ENCODE assay signal across 8 cellular contexts in genomic region chr6:158803733-158804143, GRCh38. TPM values are rescaled to one million over a fixed set of nuclear protein-coding genes. Genes with fewer than 3 reads are reported as not detected.
A peak's percentile ranks its signal among the peaks of the same experiment; 100 is the strongest.
DNase-seq lines count a peak whose midpoint lies in the region; ATAC-seq and TF ChIP-seq lines count a peak whose summit lies in the region.

No MANE protein-coding gene starts in this region.

- no peaks in the 10 kb centered on the region for H3K9me3 Mint-ChIP-seq in activated T-helper 17 cell treated with anti-CD3 and anti-CD28 coated beads, Interleukin-2, amount 50 U/mL, for 72 hours

- DNase-seq in GM20000 (ENCODE audit: low spot score): peak; percentile 53
- peak; percentile 83 for DNase-seq in Jurkat, Clone E6-1 (ENCODE audit: low read depth, low spot score)
- DNase-seq in kidney tubule cell (ENCODE audit: low spot score): peak; percentile 53
- no peak for DNase-seq in RWPE1 (ENCODE audit: low spot score)
- DNase-seq in posterior vena cava (ENCODE audit: low spot score): no peak
- DNase-seq in nucleus accumbens (lab: John Stamatoyannopoulos, UW): no peak

- intact Hi-C loops in posterior vena cava (cut with DNase I): no loop called here

- H3K4me1 Mint-ChIP-seq in activated T-helper 17 cell treated with anti-CD3 and anti-CD28 coated beads, Interleukin-2, amount 50 U/mL, for 72 hours: peaks cover 68% of the 10 kb centered on the region

- peak overlapping the region; percentile 76 for H3K27ac Mint-ChIP-seq in activated T-helper 17 cell treated with anti-CD3 and anti-CD28 coated beads, Interleukin-2, amount 50 U/mL, for 72 hours

- TF ChIP-seq CTCF in GM20000 (IDR thresholded peaks at IDR 0.05; ENCODE audit: extremely low read depth, missing control alignments) (no peak), RWPE1 (conservative IDR thresholded peaks at IDR 0.05; ENCODE audit: low read depth) (no peak)

- H3K27ac ChIP-seq in RWPE1: no peak overlapping the region

- H3K27me3 Mint-ChIP-seq in activated T-helper 17 cell treated with anti-CD3 and anti-CD28 coated beads, Interleukin-2, amount 50 U/mL, for 72 hours: no peaks in the 10 kb centered on the region

- CTCF ChIA-PET in RWPE1 (lab: Yijun Ruan, JAX): interaction anchor here (0.6 to 1.0 kb wide), 2 partner anchors 11 to 205 kb away, joined by 3 to 4 read pairs; no protein-coding TSS in a partner anchor

- H3K4me3 ChIP-seq in GM08714 (ENCODE audit: low read length): peak overlapping the region; percentile 62; the same call in 1 of the 2 replicates
- H3K4me3 ChIP-seq in Jurkat, Clone E6-1 (ENCODE audit: low read length): peak overlapping the region; percentile 35

- peaks cover 94% of the 10 kb centered on the region for H3K36me3 Mint-ChIP-seq in activated T-helper 17 cell treated with anti-CD3 and anti-CD28 coated beads, Interleukin-2, amount 50 U/mL, for 72 hours (ENCODE audit: low read depth)

- peak; percentile 83 for ATAC-seq in activated T-helper 17 cell treated with anti-CD3 and anti-CD28 coated beads, Interleukin-2, amount 50 U/mL, for 72 hours (replicated peaks)

- peak overlapping the region; percentile 84 for H3K4me3 Mint-ChIP-seq in activated T-helper 17 cell treated with anti-CD3 and anti-CD28 coated beads, Interleukin-2, amount 50 U/mL, for 72 hours

- POLR2A ChIA-PET in RWPE1 (lab: Yijun Ruan, JAX; ENCODE audit: low non-redundant PET): no interaction called here

RNA-seq across cellular contexts. Expression of gene EZR, which starts 15.4 kb away (rescaled TPM):
- polyA plus RNA-seq in Jurkat, Clone E6-1 (2012; ENCODE audit: insufficient read depth, insufficient read length): 104 TPM
- total RNA-seq in activated T-helper 17 cell treated with anti-CD3 and anti-CD28 coated beads, Interleukin-2, amount 50 U/mL, for 72 hours: 100 to 1,000 TPM; 159 to 212 TPM
- 10 to 100 TPM; 65.1 to 71.7 TPM for total RNA-seq in posterior vena cava

Comparison
In these comparisons a context has a peak if more than half of its experiments do, and no peak if none do; other contexts are left out.
1. DNase-seq: peak in GM20000 (single experiment), Jurkat, Clone E6-1 (single experiment) and kidney tubule cell (single experiment); none in RWPE1 (single experiment), posterior vena cava (single experiment) and nucleus accumbens (0 of 56).